1 cellular context compared by ENCODE assay signal in genomic region chr19:17048885-17049453, GRCh38.
A peak's percentile ranks its signal among the peaks of the same experiment; 100 is the strongest.
TF ChIP-seq lines count a peak whose summit lies in the region.

No MANE protein-coding gene starts in this region.

TF ChIP-seq in K562, 482 proteins besides CTCF, POLR2A, EP300 and RAD21:
- TF ChIP-seq ZNF780A (CRISPR knock-in tag; IDR thresholded peaks at IDR 0.05) (no peak), PHB (CRISPR knock-in tag; IDR thresholded peaks at IDR 0.05) (no peak), POLR2G (IDR thresholded peaks at IDR 0.05; ENCODE audit: low read depth, low read length) (peak; percentile 48), ZNF79 (CRISPR knock-in tag; IDR thresholded peaks at IDR 0.05; ENCODE audit: low read depth) (no peak), ZNF57 (CRISPR knock-in tag; IDR thresholded peaks at IDR 0.05) (no peak), ZKSCAN3 (CRISPR knock-in tag; IDR thresholded peaks at IDR 0.05) (no peak), TGIF2 (CRISPR knock-in tag; IDR thresholded peaks at IDR 0.05) (no peak), SUPT5H (IDR thresholded peaks at IDR 0.05) (peak; percentile 37; the same call in 1 of the 2 replicates), POLR2AphosphoS5 (IDR thresholded peaks at IDR 0.05; ENCODE audit: control insufficient read depth, insufficient read depth, low read depth, low read length) (peak; percentile 24; the same call in 1 of the 2 replicates), SMARCA5 (IDR thresholded peaks at IDR 0.05) (no peak), CCAR2 (IDR thresholded peaks at IDR 0.05; ENCODE audit: low read depth, low read length) (no peak)
